ENCODE assay signal across 18 cellular contexts in the genomic region with DNA sequence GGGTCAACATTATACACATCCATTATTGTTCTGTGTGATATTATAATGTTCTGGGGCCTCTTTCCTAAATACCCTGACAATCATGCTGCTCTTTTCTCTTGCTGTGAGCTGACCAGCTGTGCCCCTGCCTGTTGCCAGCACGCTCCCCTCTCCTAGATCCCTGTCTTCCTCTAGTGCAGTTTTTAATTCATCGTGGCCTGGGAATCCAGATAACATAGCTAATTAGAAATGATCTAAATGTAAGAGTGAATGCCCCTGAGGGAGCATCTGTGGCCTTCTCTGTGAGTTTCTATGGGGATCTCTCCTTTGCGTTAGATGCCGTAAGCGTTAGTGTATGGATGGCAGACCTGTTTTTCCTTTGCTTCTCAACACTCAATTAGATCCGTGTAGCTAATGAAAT.
DNase-seq lines count a peak whose midpoint lies in the region; ATAC-seq and TF ChIP-seq lines count a peak whose summit lies in the region.
"Had no signal": no experiment of that assay in that cellular context is flagged by ENCODE, and none has a peak within 500 bp of the region (broad histone marks: within the 10 kb centered on the region; RNA-seq: fewer than 3 reads in every experiment).

No MANE protein-coding gene starts in this region.

- no peak overlapping the region for H3K4me3 Mint-ChIP-seq in CD8-positive, alpha-beta memory T cell
- H3K4me3 Mint-ChIP-seq: CD4-positive, CD25-positive, alpha-beta regulatory T cell; stimulated activated effector memory CD8-positive, alpha-beta T cell treated with anti-CD3 and anti-CD28 coated beads, Interleukin-12 subunit alpha, Interleukin-12 subunit beta, amount 100 ng/mL, for 72 hours had no signal

- no peak overlapping the region for H3K18ac ChIP-seq in neuronal stem cell (ENCODE audit: low read length)

- H2BK5ac ChIP-seq in neuronal stem cell (ENCODE audit: low read length) = no peak overlapping the region

- 67 to 68% methylated on average over 6 of the region's 6 CpGs for WGBS in heart right ventricle, 2 donors
- 91 to 95% methylated on average over 4 to 6 of the region's 6 CpGs for WGBS in gastroesophageal sphincter (ENCODE audit: low coverage in 1 of 2), 2 donors
- no CpG with 5 or more reads among the region's 6 CpGs for WGBS in neuronal stem cell (ENCODE audit: extremely low coverage in 2 of 2, insufficient read length in 2 of 2, insufficient replicate concordance in 1 of 2), 2 donors
- 79 to 83% methylated on average over 6 of the region's 6 CpGs for WGBS in transverse colon (ENCODE audit: low coverage in 1 of 2), 2 donors

- no peaks in the 10 kb centered on the region for H3K79me1 ChIP-seq in neuronal stem cell (ENCODE audit: low read depth, low read length)

- no peak overlapping the region for H2AK5ac ChIP-seq in neuronal stem cell (ENCODE audit: low read depth, low read length)

- CTCF ChIA-PET in CD8-positive, alpha-beta memory T cell (lab: Charles Lee) = no interaction called here

- no peak overlapping the region for H3K14ac ChIP-seq in neuronal stem cell (ENCODE audit: low read length)

- no peak for TF ChIP-seq CTCF in heart right ventricle (IDR thresholded peaks at IDR 0.05)
- no peak for TF ChIP-seq CTCF in gastroesophageal sphincter (IDR thresholded peaks at IDR 0.05)
- TF ChIP-seq CTCF in transverse colon (IDR thresholded peaks at IDR 0.05) = no peak

- in situ Hi-C loops in transverse colon (cut with MboI; ENCODE audit: low pct_ligation_motif_present in 1 of 4, low pct_unique_long_range_greater_than_20kb in 1 of 4, low sequenced_read_pairs in 3 of 4) = no loop called here

- H3K36me3 Mint-ChIP-seq in CD8-positive, alpha-beta memory T cell = no peaks in the 10 kb centered on the region
- H3K36me3 Mint-ChIP-seq: CD4-positive, CD25-positive, alpha-beta regulatory T cell; stimulated activated effector memory CD8-positive, alpha-beta T cell treated with anti-CD3 and anti-CD28 coated beads, Interleukin-12 subunit alpha, Interleukin-12 subunit beta, amount 100 ng/mL, for 72 hours had no signal

- intact Hi-C loops in heart right ventricle (cut with DNase I) = loop anchor here in 2 of 10 donors (5.0 kb wide), 2 partner anchors 44 to 434 kb away; partner anchors contain the start of gene SPRY1 (in 1 of the 2)
- intact Hi-C loops in left ventricle myocardium superior (cut with micrococcal nuclease) = no loop called here
- intact Hi-C loops in transverse colon (cut with DNase I; ENCODE audit: low total_unique reads) = no loop called here

- H3K4me3 ChIP-seq in heart right ventricle = no peak overlapping the region
- H3K4me3 ChIP-seq in gastroesophageal sphincter = no peak overlapping the region
- H3K4me3 ChIP-seq in neuronal stem cell (ENCODE audit: low read length in 2 of 2) = no peak overlapping the region
- no peak overlapping the region for H3K4me3 ChIP-seq in transverse colon
- H3K4me3 ChIP-seq in CD8-positive, alpha-beta memory T cell (ENCODE audit: low read length) = no peak overlapping the region
- H3K4me3 ChIP-seq: SK-N-MC had no signal

- ATAC-seq in heart right ventricle = no peak
- no peak for ATAC-seq in left ventricle myocardium superior
- ATAC-seq in gastroesophageal sphincter = no peak
- ATAC-seq in HG02798 (IDR thresholded peaks at IDR 0.05; ENCODE audit: poor library complexity, unreplicated experiment) = no peak
- ATAC-seq: stimulated activated effector memory CD8-positive, alpha-beta T cell treated with anti-CD3 and anti-CD28 coated beads, Interleukin-12 subunit alpha, Interleukin-12 subunit beta, amount 100 ng/mL, for 72 hours had no signal

- no peaks in the 10 kb centered on the region for H3K4me1 Mint-ChIP-seq in CD8-positive, alpha-beta memory T cell
- H3K4me1 Mint-ChIP-seq: CD4-positive, CD25-positive, alpha-beta regulatory T cell; stimulated activated effector memory CD8-positive, alpha-beta T cell treated with anti-CD3 and anti-CD28 coated beads, Interleukin-12 subunit alpha, Interleukin-12 subunit beta, amount 100 ng/mL, for 72 hours had no signal

- POLR2A ChIA-PET in CD8-positive, alpha-beta memory T cell (lab: Charles Lee) = no interaction called here

- H3K23ac ChIP-seq in neuronal stem cell (ENCODE audit: low read depth, low read length, poor library complexity) = no peak overlapping the region

- peaks cover 0 to 7% (median 0%) of the 10 kb centered on the region in 11 donors for H3K9me3 ChIP-seq in heart right ventricle
- H3K9me3 ChIP-seq in gastroesophageal sphincter = no peaks in the 10 kb centered on the region
- H3K9me3 ChIP-seq in neuronal stem cell (replicated peaks in 1 of 2; ENCODE audit: control insufficient read depth in 2 of 2, insufficient read depth in 1 of 2, low read depth in 1 of 2, low read length in 2 of 2) = peaks cover 0 to 12% of the 10 kb centered on the region in 2 donors
- no peaks in the 10 kb centered on the region for H3K9me3 ChIP-seq in transverse colon
- no peaks in the 10 kb centered on the region for H3K9me3 ChIP-seq in CD8-positive, alpha-beta memory T cell (ENCODE audit: low read length)

- H3K36me3 ChIP-seq in heart right ventricle = no peaks in the 10 kb centered on the region
- H3K36me3 ChIP-seq in gastroesophageal sphincter = no peaks in the 10 kb centered on the region
- H3K36me3 ChIP-seq in neuronal stem cell (replicated peaks in 1 of 2; ENCODE audit: control insufficient read depth in 2 of 2, insufficient read depth in 2 of 2, low read length in 2 of 2) = no peaks in the 10 kb centered on the region
- H3K36me3 ChIP-seq in transverse colon = no peaks in the 10 kb centered on the region
- no peaks in the 10 kb centered on the region for H3K36me3 ChIP-seq in CD8-positive, alpha-beta memory T cell (ENCODE audit: insufficient read depth, low read length)

- no peak overlapping the region for H2BK15ac ChIP-seq in neuronal stem cell (ENCODE audit: low read length)

- H3K27ac Mint-ChIP-seq in CD8-positive, alpha-beta memory T cell = no peak overlapping the region
- H3K27ac Mint-ChIP-seq: CD4-positive, CD25-positive, alpha-beta regulatory T cell; stimulated activated effector memory CD8-positive, alpha-beta T cell treated with anti-CD3 and anti-CD28 coated beads, Interleukin-12 subunit alpha, Interleukin-12 subunit beta, amount 100 ng/mL, for 72 hours had no signal

- H2BK120ac ChIP-seq in neuronal stem cell (ENCODE audit: low read depth, low read length) = no peak overlapping the region

- H3K27me3 Mint-ChIP-seq in CD8-positive, alpha-beta memory T cell = peaks cover 0 to 3% of the 10 kb centered on the region in 2 donors
- H3K27me3 Mint-ChIP-seq: CD4-positive, CD25-positive, alpha-beta regulatory T cell had no signal

- DNase-seq in heart right ventricle (no peak), left ventricle myocardium superior (no peak), neuronal stem cell (ENCODE audit: low spot score) (no peak), transverse colon (no peak)
- no peak for DNase-seq in CD8-positive, alpha-beta memory T cell
- DNase-seq in activated CD4-positive, alpha-beta T cell treated with anti-CD3 and anti-CD28 coated beads for 1 hour = no peak
- DNase-seq: activated CD4-positive, alpha-beta T cell treated with anti-CD3 and anti-CD28 coated beads for 4 hours; activated naive CD4-positive, alpha-beta T cell; CD4-positive, CD25-positive, alpha-beta regulatory T cell; DND-41; hypothalamus; kidney glomerular epithelial cell; NCI-H187; NCI-H510A had no signal

- peak overlapping the region; percentile 83 for H2AFZ ChIP-seq in neuronal stem cell (ENCODE audit: low read length)

- no peak overlapping the region for H2BK12ac ChIP-seq in neuronal stem cell (ENCODE audit: low read length)

- H4K91ac ChIP-seq in neuronal stem cell (ENCODE audit: low read depth, low read length, poor library complexity) = no peak overlapping the region

- H3K4ac ChIP-seq in neuronal stem cell (ENCODE audit: low read length) = no peak overlapping the region

- peaks cover 0 to 7% (median 0%) of the 10 kb centered on the region in 5 donors for H3K9me3 Mint-ChIP-seq in CD8-positive, alpha-beta memory T cell
- H3K9me3 Mint-ChIP-seq: stimulated activated effector memory CD8-positive, alpha-beta T cell treated with anti-CD3 and anti-CD28 coated beads, Interleukin-12 subunit alpha, Interleukin-12 subunit beta, amount 100 ng/mL, for 72 hours had no signal

- no peak overlapping the region for H3K9ac ChIP-seq in neuronal stem cell (ENCODE audit: low read depth, low read length, poor library complexity)

- no peak for TF ChIP-seq EP300 in gastroesophageal sphincter (IDR thresholded peaks at IDR 0.05)
- TF ChIP-seq EP300 in transverse colon (IDR thresholded peaks at IDR 0.05; ENCODE audit: low read depth) = no peak

- H3K4me1 ChIP-seq in heart right ventricle (peaks cover 8 to 58% (median 44%) of the 10 kb centered on the region in 9 donors), gastroesophageal sphincter (peaks cover 7 to 36% (median 8%) of the 10 kb centered on the region in 3 donors), neuronal stem cell (ENCODE audit: control insufficient read depth in 2 of 2, insufficient read depth in 1 of 2, low read depth in 1 of 2, low read length in 2 of 2) (peaks cover 2 to 29% of the 10 kb centered on the region in 2 donors), transverse colon (peaks cover 0 to 4% (median 2%) of the 10 kb centered on the region in 4 donors)
- H3K4me1 ChIP-seq in CD8-positive, alpha-beta memory T cell (ENCODE audit: insufficient read depth, low read length) = no peaks in the 10 kb centered on the region

- H3K4me2 ChIP-seq in neuronal stem cell (ENCODE audit: insufficient read depth, low read length, poor library complexity, severe bottlenecking) = no peak overlapping the region

- H3K27ac ChIP-seq in heart right ventricle = peak overlapping the region in 8 of 10 donors; percentile 79 to 94 (median 90)
- H3K27ac ChIP-seq in gastroesophageal sphincter = peak overlapping the region in 3 of 4 donors; percentile 78 to 83 (median 82)
- H3K27ac ChIP-seq in neuronal stem cell (replicated peaks; ENCODE audit: low read length) = no peak overlapping the region
- peak overlapping the region in 3 of 4 donors; percentile 67 to 73 (median 70) for H3K27ac ChIP-seq in transverse colon
- no peak overlapping the region for H3K27ac ChIP-seq in CD8-positive, alpha-beta memory T cell (ENCODE audit: low read depth, low read length)
- H3K27ac ChIP-seq: SK-N-MC had no signal

- no peak for TF ChIP-seq POLR2A in gastroesophageal sphincter (IDR thresholded peaks at IDR 0.05)
- TF ChIP-seq POLR2A in transverse colon (IDR thresholded peaks at IDR 0.05) = no peak

- H3K27me3 ChIP-seq in heart right ventricle (no peaks in the 10 kb centered on the region), gastroesophageal sphincter (no peaks in the 10 kb centered on the region), neuronal stem cell (ENCODE audit: control insufficient read depth in 3 of 3, insufficient read depth in 3 of 3, low read depth in 1 of 3, low read length in 3 of 3) (no peaks in the 10 kb centered on the region), transverse colon (no peaks in the 10 kb centered on the region)
- no peaks in the 10 kb centered on the region for H3K27me3 ChIP-seq in CD8-positive, alpha-beta memory T cell (ENCODE audit: insufficient read depth, low read length, poor library complexity, severe bottlenecking)

- H4K8ac ChIP-seq in neuronal stem cell (ENCODE audit: low read depth, low read length) = no peak overlapping the region

Comparison
In these comparisons a context has a peak if more than half of its experiments do, and no peak if none do; other contexts are left out.
1. H3K27ac ChIP-seq: peak in heart right ventricle (8 of 10), gastroesophageal sphincter (3 of 4) and transverse colon (3 of 4); none in neuronal stem cell (single experiment) and CD8-positive, alpha-beta memory T cell (single experiment).